Comparison of ENCODE assay signal across 21 cellular contexts in the genomic region with DNA sequence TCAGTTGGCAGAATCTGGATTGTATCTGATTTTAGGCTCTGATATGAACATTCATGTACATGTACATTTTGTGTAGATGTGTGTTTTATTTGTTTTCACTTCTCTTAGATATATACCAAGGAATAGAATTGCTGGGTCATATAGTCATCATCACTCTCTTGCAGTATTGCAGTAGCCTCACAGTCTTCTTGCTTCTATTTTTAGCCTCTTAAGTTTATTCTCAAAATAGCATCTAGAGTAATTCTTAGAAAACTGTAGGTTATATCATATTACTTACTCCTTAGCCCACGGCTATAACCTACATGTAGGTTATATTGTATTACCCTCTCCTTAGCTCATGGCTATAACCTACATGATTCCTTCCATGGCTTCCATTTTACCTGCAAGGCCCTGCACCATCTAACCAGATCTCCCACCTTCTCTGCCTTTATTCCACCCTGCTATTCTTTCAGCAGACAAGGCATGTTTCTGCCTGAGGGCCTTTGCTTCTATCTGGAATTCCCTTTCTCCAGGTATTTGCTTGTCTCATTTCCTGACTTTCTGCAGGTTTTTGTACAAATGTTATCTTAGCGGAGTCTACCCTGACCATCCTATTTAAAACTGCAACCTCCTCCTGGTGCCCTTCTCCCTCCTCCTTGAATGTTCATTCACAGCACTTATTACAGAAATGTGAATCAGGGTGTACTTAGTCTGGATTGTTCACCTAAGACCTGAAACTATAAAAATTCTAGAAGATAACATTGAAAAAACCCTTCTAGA.
DNase-seq lines count a peak whose midpoint lies in the region; ATAC-seq, FAIRE-seq and TF ChIP-seq lines count a peak whose summit lies in the region.
"Had no signal": no experiment of that assay in that cellular context is flagged by ENCODE, and none has a peak within 500 bp of the region (broad histone marks: within the 10 kb centered on the region; RNA-seq: fewer than 3 reads in every experiment).

No MANE protein-coding gene starts in this region.

- H3K4me1 ChIP-seq in K562 (replicated peaks in 1 of 2; ENCODE audit: control insufficient read depth in 2 of 2, insufficient read depth in 2 of 2, low read length in 2 of 2) (no peaks in the 10 kb centered on the region; a peak in 1 of 5 replicates), mucosa of descending colon (ENCODE audit: low read depth) (no peaks in the 10 kb centered on the region)
- H3K4me1 ChIP-seq: BLaER1 had no signal

- H3K4me3 ChIP-seq in LNCaP clone FGC (ENCODE audit: low read depth, low read length) = no peak overlapping the region
- no peak overlapping the region for H3K4me3 ChIP-seq in K562
- H3K4me3 ChIP-seq in mucosa of descending colon = no peak overlapping the region
- H3K4me3 ChIP-seq: BLaER1, GM23338 had no signal

- TF ChIP-seq CTCF in LNCaP clone FGC (IDR thresholded peaks at IDR 0.05; ENCODE audit: control insufficient read depth, extremely low read depth, insufficient read depth) (no peak), K562 (IDR thresholded peaks at IDR 0.05 in 2 of 3, conservative IDR thresholded peaks at IDR 0.05 in 1 of 3; ENCODE audit: insufficient read depth in 2 of 3, low read depth in 1 of 3, low read length in 3 of 3) (no peak), mucosa of descending colon (IDR thresholded peaks at IDR 0.05) (no peak)

- no peaks in the 10 kb centered on the region for H3K36me3 Mint-ChIP-seq in stimulated activated memory B cell treated with anti-CD40 and anti-IgM and Interleukin-4, amounts not matched to agents 10 μg/mL and 1 μg/mL and 100 μg/mL, for 72 hours
- H3K36me3 Mint-ChIP-seq: CD14-positive monocyte had no signal

- H3K27ac Mint-ChIP-seq in stimulated activated memory B cell treated with anti-CD40 and anti-IgM and Interleukin-4, amounts not matched to agents 10 μg/mL and 1 μg/mL and 100 μg/mL, for 72 hours = no peak overlapping the region
- H3K27ac Mint-ChIP-seq: CD14-positive monocyte; CD4-positive, alpha-beta memory T cell; GM23338; HFFc6 had no signal

- H3K9me3 Mint-ChIP-seq in stimulated activated memory B cell treated with anti-CD40 and anti-IgM and Interleukin-4, amounts not matched to agents 10 μg/mL and 1 μg/mL and 100 μg/mL, for 72 hours = peaks cover 3% of the 10 kb centered on the region
- H3K9me3 Mint-ChIP-seq: HFFc6 had no signal

- TF ChIP-seq RAD21 in K562 (CRISPR knock-in tag; conservative IDR thresholded peaks at IDR 0.05 in 1 of 2, IDR thresholded peaks at IDR 0.05 in 1 of 2) = no peak

- H3K27me3 ChIP-seq in K562 (ENCODE audit: control insufficient read depth in 2 of 2, insufficient read depth in 2 of 2, low read length in 2 of 2) = no peaks in the 10 kb centered on the region
- H3K27me3 ChIP-seq: BLaER1 had no signal

- CTCF ChIA-PET in K562 (lab: Yijun Ruan, JAX; ENCODE audit: low intra/inter-chr PET ratio) = no interaction called here

- no peaks in the 10 kb centered on the region for H3K79me2 ChIP-seq in K562 (ENCODE audit: control insufficient read depth, insufficient read depth, low read length)

- TF ChIP-seq POLR2A in K562 (conservative IDR thresholded peaks at IDR 0.05) = no peak

- no peaks in the 10 kb centered on the region for H3K4me1 Mint-ChIP-seq in stimulated activated memory B cell treated with anti-CD40 and anti-IgM and Interleukin-4, amounts not matched to agents 10 μg/mL and 1 μg/mL and 100 μg/mL, for 72 hours
- H3K4me1 Mint-ChIP-seq: CD4-positive, alpha-beta memory T cell; GM23338 had no signal

- H3K9me3 ChIP-seq in K562 (replicated peaks; ENCODE audit: control insufficient read depth, insufficient read depth, low read depth, low read length) (no peaks in the 10 kb centered on the region), mucosa of descending colon (no peaks in the 10 kb centered on the region)
- H3K9me3 ChIP-seq: BLaER1 had no signal

- peak overlapping the region; percentile 3; the same call in 1 of the 2 replicates for H2AFZ ChIP-seq in K562 (ENCODE audit: low read depth, low read length)
- H2AFZ ChIP-seq: GM23338 had no signal

- no peak overlapping the region for H3K4me3 Mint-ChIP-seq in stimulated activated memory B cell treated with anti-CD40 and anti-IgM and Interleukin-4, amounts not matched to agents 10 μg/mL and 1 μg/mL and 100 μg/mL, for 72 hours
- H3K4me3 Mint-ChIP-seq: CD14-positive monocyte; CD4-positive, alpha-beta memory T cell; GM23338; HFFc6 had no signal

- H3K36me3 ChIP-seq in K562 (ENCODE audit: control insufficient read depth, insufficient read depth, low read length) = no peaks in the 10 kb centered on the region
- H3K36me3 ChIP-seq in mucosa of descending colon (ENCODE audit: low read depth) = no peaks in the 10 kb centered on the region
- H3K36me3 ChIP-seq: BLaER1 had no signal

- intact Hi-C loops in K562 (cut with micrococcal nuclease) (no loop called here), mucosa of descending colon (cut with DNase I, micrococcal nuclease) (no loop called here)

- H3K27me3 Mint-ChIP-seq in stimulated activated memory B cell treated with anti-CD40 and anti-IgM and Interleukin-4, amounts not matched to agents 10 μg/mL and 1 μg/mL and 100 μg/mL, for 72 hours = peaks cover 34% of the 10 kb centered on the region

- 53% methylated on average over 2 of the region's 2 CpGs for WGBS in K562 (ENCODE audit: insufficient coverage, low coverage, missing lambda C conversion rate)

- no peak overlapping the region for H3K27ac ChIP-seq in K562 (ENCODE audit: extremely low read depth, low read depth, low read length)
- H3K27ac ChIP-seq: BLaER1, KMS-11 had no signal

- no peaks in the 10 kb centered on the region for H3K9me1 ChIP-seq in K562 (ENCODE audit: control insufficient read depth, insufficient read depth, low read length)

- no peaks in the 10 kb centered on the region for H4K20me1 ChIP-seq in K562 (replicated peaks; ENCODE audit: control insufficient read depth, insufficient read depth, low read length)
- H4K20me1 ChIP-seq: BLaER1 had no signal

- no TSS peak for BruUV-seq in K562 (replicated peaks; lab: Mats Ljungman, UMichigan)

- no peak for FAIRE-seq in K562 (lab: Jason Lieb, UNC)
- FAIRE-seq: A204.1, H54, HepG2 had no signal

- peak overlapping the region; percentile 12 for H3K4me2 ChIP-seq in K562 (ENCODE audit: insufficient read depth, low read length)
- H3K4me2 ChIP-seq: BLaER1, GM23338, KMS-11 had no signal

- POLR2A ChIA-PET in K562 (lab: Yijun Ruan, JAX) = interaction anchor here (0.6 kb wide), 1 partner anchor 255 kb away, joined by 3 read pairs; no protein-coding TSS in a partner anchor

- peak; percentile 18 for DNase-seq in LNCaP clone FGC (ENCODE audit: low read depth)
- no peak for DNase-seq in K562 (ENCODE audit: extremely low read depth in 1 of 4, low spot score in 3 of 4)
- DNase-seq in mucosa of descending colon = no peak
- DNase-seq: ACHN; Calu3; CD4-positive, alpha-beta memory T cell; DMS79 treated with DMSO at 0.1 percent for 48 hours; GF-D8; HFFc6 had no signal

- ATAC-seq in K562 = no peak
- peak; percentile 67 for ATAC-seq in mucosa of descending colon
- no peak for ATAC-seq in HG03565 (IDR thresholded peaks at IDR 0.05; ENCODE audit: unreplicated experiment)
- no peak for ATAC-seq in HG03280 (IDR thresholded peaks at IDR 0.05; ENCODE audit: unreplicated experiment)
- ATAC-seq in stimulated activated memory B cell treated with anti-CD40 and anti-IgM and Interleukin-4, amounts not matched to agents 10 μg/mL and 1 μg/mL and 100 μg/mL, for 72 hours = no peak
- no peak for ATAC-seq in GM21723 (IDR thresholded peaks at IDR 0.05; ENCODE audit: unreplicated experiment)
- ATAC-seq: GM23338, HCT116, HepG2 had no signal

- in situ Hi-C loops in K562 (cut with MboI) = no loop called here

- H3K9ac ChIP-seq in K562 (ENCODE audit: insufficient read depth in 1 of 2, low read depth in 2 of 2, low read length in 2 of 2) = no peak overlapping the region
- H3K9ac ChIP-seq: BLaER1, KMS-11 had no signal

- no peak for TF ChIP-seq EP300 in K562 (IDR thresholded peaks at IDR 0.05; ENCODE audit: low read length)

TF ChIP-seq in K562, 482 proteins besides CTCF, POLR2A, EP300 and RAD21:
- TF ChIP-seq, protein P1, sequence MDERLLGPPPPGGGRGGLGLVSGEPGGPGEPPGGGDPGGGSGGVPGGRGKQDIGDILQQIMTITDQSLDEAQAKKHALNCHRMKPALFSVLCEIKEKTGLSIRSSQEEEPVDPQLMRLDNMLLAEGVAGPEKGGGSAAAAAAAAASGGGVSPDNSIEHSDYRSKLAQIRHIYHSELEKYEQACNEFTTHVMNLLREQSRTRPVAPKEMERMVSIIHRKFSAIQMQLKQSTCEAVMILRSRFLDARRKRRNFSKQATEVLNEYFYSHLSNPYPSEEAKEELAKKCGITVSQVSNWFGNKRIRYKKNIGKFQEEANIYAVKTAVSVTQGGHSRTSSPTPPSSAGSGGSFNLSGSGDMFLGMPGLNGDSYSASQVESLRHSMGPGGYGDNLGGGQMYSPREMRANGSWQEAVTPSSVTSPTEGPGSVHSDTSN (CRISPR knock-in tag; IDR thresholded peaks at IDR 0.05; ENCODE audit: low read depth) = no peak
- TF ChIP-seq, protein P1 (tag; conservative IDR thresholded peaks at IDR 0.05; ENCODE audit: low read depth) = 0 out of 2 replicates have a peak, but pooled peaks have one; percentile 7
- TF ChIP-seq SIX5 (IDR thresholded peaks at IDR 0.05; ENCODE audit: borderline replicate concordance in 1 of 2, insufficient read depth in 1 of 2, low read depth in 1 of 2, low read length in 2 of 2) (no peak), CREM (IDR thresholded peaks at IDR 0.05; ENCODE audit: low read depth) (no peak), MEF2D (tag; conservative IDR thresholded peaks at IDR 0.05; ENCODE audit: low read depth) (peak; percentile 83), ZNF282 (CRISPR knock-in tag; IDR thresholded peaks at IDR 0.05) (no peak), MEF2A (IDR thresholded peaks at IDR 0.05; ENCODE audit: control insufficient read depth, low read depth, low read length) (peak; percentile 72; the same call in 1 of the 2 replicates)
